In the genomic region with DNA sequence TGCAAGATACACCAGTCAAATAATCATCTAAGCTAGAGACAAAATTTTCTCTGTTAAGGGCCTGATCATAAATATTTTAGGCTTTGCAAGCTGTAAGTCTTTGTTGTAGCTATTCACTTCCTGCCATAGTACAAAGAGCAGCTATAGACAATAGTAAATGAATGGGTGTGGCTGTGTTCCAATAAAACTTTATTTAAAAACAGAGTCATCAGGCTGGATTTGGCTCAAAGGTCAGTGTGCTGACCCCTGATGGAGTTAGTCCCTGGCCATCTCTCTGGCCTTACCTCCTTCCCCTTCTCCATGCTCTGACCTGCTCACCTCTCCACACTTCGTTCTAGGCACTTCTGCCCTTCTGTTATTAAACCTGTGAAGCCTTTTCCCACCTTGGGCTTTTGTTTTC, we compare ENCODE assay signal across 25 cellular contexts.
DNase-seq lines count a peak whose midpoint lies in the region; ATAC-seq, FAIRE-seq and TF ChIP-seq lines count a peak whose summit lies in the region.
"Had no signal": no experiment of that assay in that cellular context is flagged by ENCODE, and none has a peak within 500 bp of the region (broad histone marks: within the 10 kb centered on the region; RNA-seq: fewer than 3 reads in every experiment).

No MANE protein-coding gene starts in this region.

- WGBS in GM12878 (ENCODE audit: insufficient coverage, insufficient replicate concordance, low lambda C conversion rate, missing lambda C conversion rate), result 0% methylated on average over 1 of the region's 1 CpG
- 0% methylated on average over 1 of the region's 1 CpG for WGBS in K562 (ENCODE audit: insufficient coverage, low coverage, missing lambda C conversion rate)
- WGBS in hepatocyte (ENCODE audit: low lambda C conversion rate, missing lambda C conversion rate), result 93% methylated on average over 1 of the region's 1 CpG

- H3K9me3 ChIP-seq in GM12878 (replicated peaks; ENCODE audit: control insufficient read depth, insufficient read depth, low read length), result no peaks in the 10 kb centered on the region
- H3K9me3 ChIP-seq in K562 (replicated peaks; ENCODE audit: control insufficient read depth, insufficient read depth, low read depth, low read length), result no peaks in the 10 kb centered on the region
- no peaks in the 10 kb centered on the region for H3K9me3 ChIP-seq in mucosa of descending colon
- no peaks in the 10 kb centered on the region for H3K9me3 ChIP-seq in hepatocyte (ENCODE audit: low read depth)
- H3K9me3 ChIP-seq: BE2C, BLaER1 had no signal

- H3K27me3 ChIP-seq in GM12878 (replicated peaks in 1 of 2; ENCODE audit: control insufficient read depth in 2 of 2, insufficient read depth in 2 of 2, low read length in 1 of 2), result no peaks in the 10 kb centered on the region
- peaks cover 0 to 14% of the 10 kb centered on the region in 2 experiments; a peak in 2 of 5 replicates for H3K27me3 ChIP-seq in K562 (ENCODE audit: control insufficient read depth in 2 of 2, insufficient read depth in 2 of 2, low read length in 2 of 2)
- H3K27me3 ChIP-seq in hepatocyte, result no peaks in the 10 kb centered on the region
- H3K27me3 ChIP-seq: BLaER1 had no signal

- no peak overlapping the region for H3K9ac ChIP-seq in GM12878 (ENCODE audit: control insufficient read depth, insufficient read depth, low read length)
- H3K9ac ChIP-seq in K562 (ENCODE audit: insufficient read depth in 1 of 2, low read depth in 2 of 2, low read length in 2 of 2), result no peak overlapping the region
- H3K9ac ChIP-seq: BLaER1 had no signal

- POLR2A ChIA-PET in GM12878 (lab: Charles Lee), result no interaction called here
- POLR2A ChIA-PET in K562 (lab: Yijun Ruan, JAX), result no interaction called here

- H2AFZ ChIP-seq in GM12878 (ENCODE audit: control insufficient read depth, low read depth, low read length) (no peak overlapping the region), K562 (ENCODE audit: low read depth, low read length) (no peak overlapping the region), hepatocyte (no peak overlapping the region)

- H3K36me3 ChIP-seq in GM12878 (ENCODE audit: control insufficient read depth in 2 of 2, insufficient read depth in 2 of 2, low read length in 1 of 2) (no peaks in the 10 kb centered on the region), K562 (ENCODE audit: control insufficient read depth, insufficient read depth, low read length) (no peaks in the 10 kb centered on the region), mucosa of descending colon (ENCODE audit: low read depth) (no peaks in the 10 kb centered on the region), hepatocyte (replicated peaks; ENCODE audit: insufficient read depth, low read depth) (no peaks in the 10 kb centered on the region)
- H3K36me3 ChIP-seq: BE2C, BLaER1 had no signal

- peak; percentile 24 for DNase-seq in NCI-H748 (lab: John Stamatoyannopoulos, UW; ENCODE audit: unreplicated experiment)
- no peak for DNase-seq in NCI-H748 treated with DMSO at 0.1 percent for 48 hours (lab: John Stamatoyannopoulos, UW)
- DNase-seq in GM12878 (ENCODE audit: low read depth, low spot score), result no peak
- DNase-seq in K562 (ENCODE audit: extremely low read depth in 1 of 4, low spot score in 3 of 4), result no peak
- DNase-seq in mucosa of descending colon, result no peak
- DNase-seq in hepatocyte (ENCODE audit: low spot score), result no peak
- DNase-seq: 8988T; ACHN; BE2C; C1 segment of cervical spinal cord; CD4-positive, alpha-beta memory T cell; CD4-positive, CD25-positive, alpha-beta regulatory T cell; CD8-positive, alpha-beta memory T cell; COR-L47; DMS 273 treated with DMSO at 0.1 percent for 48 hours; DMS153; DMS79; DND-41; EL; GDM1 had no signal

- RAD21 ChIA-PET in GM12878 (lab: Charles Lee; ENCODE audit: unreplicated experiment), result no interaction called here

- H3K4me1 ChIP-seq in GM12878 (ENCODE audit: control insufficient read depth, insufficient read depth, low read length), result no peaks in the 10 kb centered on the region
- no peaks in the 10 kb centered on the region for H3K4me1 ChIP-seq in K562 (replicated peaks in 1 of 2; ENCODE audit: control insufficient read depth in 2 of 2, insufficient read depth in 2 of 2, low read length in 2 of 2)
- H3K4me1 ChIP-seq in mucosa of descending colon (ENCODE audit: low read depth), result no peaks in the 10 kb centered on the region
- no peaks in the 10 kb centered on the region for H3K4me1 ChIP-seq in hepatocyte (ENCODE audit: insufficient read depth)
- H3K4me1 ChIP-seq: BE2C, BLaER1 had no signal

- no peaks in the 10 kb centered on the region for H3K79me2 ChIP-seq in GM12878 (ENCODE audit: control insufficient read depth, insufficient read depth, low read length)
- no peaks in the 10 kb centered on the region for H3K79me2 ChIP-seq in K562 (ENCODE audit: control insufficient read depth, insufficient read depth, low read length)
- H3K79me2 ChIP-seq in hepatocyte, result no peaks in the 10 kb centered on the region

- H3K27ac ChIP-seq in GM12878 (ENCODE audit: control insufficient read depth, insufficient read depth) (no peak overlapping the region), K562 (ENCODE audit: extremely low read depth, low read depth, low read length) (no peak overlapping the region), hepatocyte (no peak overlapping the region)
- H3K27ac ChIP-seq: BLaER1 had no signal

- in situ Hi-C loops in GM12878 (cut with MboI) (no loop called here), K562 (cut with MboI) (no loop called here)

- FAIRE-seq in GM12878 (lab: Jason Lieb, UNC) (no peak), K562 (lab: Jason Lieb, UNC) (no peak)
- FAIRE-seq: A204.1, GM12891, GM19239 had no signal

- H4K20me1 ChIP-seq in GM12878 (ENCODE audit: control insufficient read depth, insufficient read depth) (no peaks in the 10 kb centered on the region), K562 (replicated peaks; ENCODE audit: control insufficient read depth, insufficient read depth, low read length) (no peaks in the 10 kb centered on the region), hepatocyte (ENCODE audit: insufficient read depth, poor library complexity, severe bottlenecking) (no peaks in the 10 kb centered on the region)
- H4K20me1 ChIP-seq: BLaER1 had no signal

- intact Hi-C loops in GM12878 (cut with micrococcal nuclease; ENCODE audit: unreplicated experiment) (no loop called here), K562 (cut with micrococcal nuclease) (no loop called here), mucosa of descending colon (cut with DNase I, micrococcal nuclease) (no loop called here)

- no peaks in the 10 kb centered on the region for H3K9me1 ChIP-seq in K562 (ENCODE audit: control insufficient read depth, insufficient read depth, low read length)

- no TSS peak for BruUV-seq in GM12878 (replicated peaks; lab: Mats Ljungman, UMichigan)
- no TSS peak for BruUV-seq in K562 (replicated peaks; lab: Mats Ljungman, UMichigan)

- TF ChIP-seq EP300 in GM12878 (IDR thresholded peaks at IDR 0.05; ENCODE audit: borderline replicate concordance in 1 of 2, control insufficient read depth in 1 of 2, low read depth in 2 of 2, low read length in 2 of 2) (no peak), K562 (IDR thresholded peaks at IDR 0.05; ENCODE audit: low read length) (no peak)

- TF ChIP-seq RAD21 in GM12878 (IDR thresholded peaks at IDR 0.05; ENCODE audit: insufficient read depth, low read depth, low read length) (no peak), K562 (CRISPR knock-in tag; conservative IDR thresholded peaks at IDR 0.05 in 1 of 2, IDR thresholded peaks at IDR 0.05 in 1 of 2) (no peak)

- H3K4me3 ChIP-seq in GM12878 (no peak overlapping the region), K562 (no peak overlapping the region), mucosa of descending colon (no peak overlapping the region), hepatocyte (no peak overlapping the region)
- H3K4me3 ChIP-seq: BLaER1 had no signal

- TF ChIP-seq POLR2A in GM12878 (IDR thresholded peaks at IDR 0.05; ENCODE audit: low read depth, low read length) (no peak), K562 (conservative IDR thresholded peaks at IDR 0.05) (no peak)

- no peak for TF ChIP-seq CTCF in GM12878 (IDR thresholded peaks at IDR 0.05 in 2 of 3, conservative IDR thresholded peaks at IDR 0.05 in 1 of 3; ENCODE audit: control insufficient read depth in 2 of 3, extremely low read depth in 1 of 3, insufficient read depth in 1 of 3, low read depth in 3 of 3, low read length in 3 of 3)
- no peak for TF ChIP-seq CTCF in K562 (IDR thresholded peaks at IDR 0.05 in 2 of 3, conservative IDR thresholded peaks at IDR 0.05 in 1 of 3; ENCODE audit: insufficient read depth in 2 of 3, low read depth in 1 of 3, low read length in 3 of 3)
- TF ChIP-seq CTCF in mucosa of descending colon (IDR thresholded peaks at IDR 0.05), result no peak
- no peak for TF ChIP-seq CTCF in hepatocyte (IDR thresholded peaks at IDR 0.05; ENCODE audit: poor library complexity)

- H3K9me2 ChIP-seq in hepatocyte (replicated peaks; ENCODE audit: insufficient read depth), result no peaks in the 10 kb centered on the region

- CTCF ChIA-PET in GM12878 (lab: Yijun Ruan, JAX), result interaction anchor here (0.7 kb wide), 1 partner anchor 988 kb away, joined by 3 read pairs; no protein-coding TSS in a partner anchor
- CTCF ChIA-PET in K562 (lab: Yijun Ruan, JAX; ENCODE audit: low intra/inter-chr PET ratio), result no interaction called here

- ATAC-seq in GM12878, result no peak
- ATAC-seq in K562, result no peak
- peak; percentile 69 for ATAC-seq in mucosa of descending colon
- ATAC-seq in HG03139 (IDR thresholded peaks at IDR 0.05; ENCODE audit: unreplicated experiment), result no peak

- no peak overlapping the region for H3K4me2 ChIP-seq in GM12878 (ENCODE audit: control insufficient read depth, insufficient read depth)
- no peak overlapping the region for H3K4me2 ChIP-seq in K562 (ENCODE audit: insufficient read depth, low read length)
- no peak overlapping the region for H3K4me2 ChIP-seq in hepatocyte
- H3K4me2 ChIP-seq: BLaER1 had no signal

- SMC1A ChIA-PET in GM12878 (lab: Charles Lee; ENCODE audit: uncharacterized antibody, unreplicated experiment), result no interaction called here

TF ChIP-seq in GM12878, 131 proteins besides CTCF, POLR2A, EP300 and RAD21 (continues in another document):
- no peak for TF ChIP-seq CHD1 (IDR thresholded peaks at IDR 0.05; ENCODE audit: low read depth, low read length)
